Comparison of ENCODE assay signal across 1 cellular context in the genomic region with DNA sequence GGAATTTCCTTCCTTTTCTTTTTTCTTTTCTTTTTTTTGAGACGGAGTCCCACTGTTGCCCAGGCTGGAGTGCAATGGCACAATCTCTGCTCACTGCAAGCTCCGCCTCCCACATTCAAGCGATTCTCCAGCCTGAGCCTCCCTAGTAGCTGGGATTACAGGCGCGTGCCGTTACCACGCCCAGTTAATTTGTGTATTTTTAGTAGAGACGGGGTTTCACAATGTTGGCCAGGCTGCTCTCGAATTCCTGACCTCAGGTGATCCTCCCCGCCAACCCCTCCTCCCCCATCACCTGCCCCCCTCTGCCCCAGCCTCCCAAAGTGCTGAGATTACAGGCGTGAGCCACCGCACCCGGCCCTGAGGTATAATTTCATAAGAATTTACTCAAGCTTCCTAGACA. TPM values are rescaled to one million over a fixed set of nuclear protein-coding genes. Genes with fewer than 3 reads are reported as not detected.
"Had no signal": no experiment of that assay in that cellular context is flagged by ENCODE, and none has a peak within 500 bp of the region (broad histone marks: within the 10 kb centered on the region; RNA-seq: fewer than 3 reads in every experiment).

No MANE protein-coding gene starts in this region.

RNA-seq across cellular contexts. Expression of a gene that starts 30.1 kb away (rescaled TPM):
- total RNA-seq: ascending aorta had no signal
